ENCODE assay signal across 11 cellular contexts in the genomic region with DNA sequence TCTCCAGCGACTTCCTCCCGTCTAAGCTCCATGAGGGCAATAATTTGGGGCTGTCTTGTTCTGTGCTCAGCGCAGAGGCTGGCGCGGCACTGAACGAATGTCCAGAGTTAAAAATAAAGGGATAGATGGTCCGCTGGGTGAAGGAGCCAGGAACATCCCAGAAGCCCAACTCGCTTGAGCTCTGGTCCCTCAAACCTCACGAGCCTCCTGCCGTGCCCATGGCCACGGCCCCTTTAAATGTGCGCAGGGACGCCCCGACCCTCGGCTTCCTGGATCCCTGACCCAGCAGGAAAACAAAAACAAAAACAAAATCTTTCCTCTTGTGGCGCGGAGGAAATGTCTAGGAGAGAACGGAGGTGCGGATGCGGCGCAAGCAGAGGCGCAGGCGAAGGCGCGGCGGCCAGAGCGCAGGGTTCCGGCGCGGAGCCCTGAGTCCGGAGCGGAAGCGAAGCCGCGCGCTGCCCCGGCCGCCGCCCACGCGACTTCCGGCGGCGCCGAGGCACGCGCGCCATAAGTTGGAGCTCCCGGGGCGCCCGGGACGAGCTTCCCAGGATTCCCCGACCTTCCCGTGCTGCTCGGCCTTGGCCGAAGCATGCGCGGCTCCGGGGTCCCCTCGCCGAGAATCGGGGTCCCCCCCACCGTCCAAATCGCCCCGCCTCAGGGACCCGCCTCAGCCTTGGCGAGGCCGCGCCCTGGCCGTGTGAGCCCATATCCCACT. TPM values are rescaled to one million over a fixed set of nuclear protein-coding genes. Genes with fewer than 3 reads are reported as not detected.
DNase-seq lines count a peak whose midpoint lies in the region; ATAC-seq, FAIRE-seq and TF ChIP-seq lines count a peak whose summit lies in the region.
"Had no signal": no experiment of that assay in that cellular context is flagged by ENCODE, and none has a peak within 500 bp of the region (broad histone marks: within the 10 kb centered on the region; RNA-seq: fewer than 3 reads in every experiment).

No MANE protein-coding gene starts in this region.

- H3K27ac ChIP-seq in keratinocyte (ENCODE audit: control insufficient read depth, insufficient read depth, low read length) (no peak overlapping the region), stomach (no peak overlapping the region), caudate nucleus (ENCODE audit: low read depth, low read length) (no peak overlapping the region)
- H3K27ac ChIP-seq: thyroid gland had no signal

- no peaks in the 10 kb centered on the region for H3K9me1 ChIP-seq in keratinocyte (ENCODE audit: control insufficient read depth, extremely low read depth, insufficient read depth, low read length)

- H3K9ac ChIP-seq in keratinocyte (ENCODE audit: control insufficient read depth, extremely low read depth, insufficient read depth, low read length) = no peak overlapping the region

- H3K4me1 ChIP-seq in keratinocyte (ENCODE audit: control insufficient read depth, extremely low read depth, insufficient read depth, low read length) = no peaks in the 10 kb centered on the region
- H3K4me1 ChIP-seq in stomach = peaks cover 0 to 7% (median 0%) of the 10 kb centered on the region in 4 donors
- H3K4me1 ChIP-seq: thyroid gland had no signal

- H2AFZ ChIP-seq in keratinocyte (ENCODE audit: control insufficient read depth, low read length) = peak overlapping the region; percentile 62

- no peak for TF ChIP-seq EP300 in stomach (IDR thresholded peaks at IDR 0.05)

- DNase-seq in T-helper 1 cell = no peak
- DNase-seq in activated naive CD8-positive, alpha-beta T cell treated with anti-CD3 and anti-CD28 coated beads, Interleukin-2, amount 50 U/mL, for 24 hours = peak; percentile 8
- DNase-seq in keratinocyte (ENCODE audit: low read depth, low spot score) = no peak
- no peak for DNase-seq in stomach
- no peak for DNase-seq in caudate nucleus (lab: John Stamatoyannopoulos, UW)
- DNase-seq: thyroid gland had no signal

- H3K4me3 Mint-ChIP-seq in T-helper 1 cell treated with Interleukin-12 subunit alpha and Interleukin-12 subunit beta and Interleukin-4 antibody, amounts not matched to agents 30 μg/mL and 1 μg/mL, for 36 hours = peak overlapping the region; percentile 63
- H3K4me3 Mint-ChIP-seq in activated naive CD8-positive, alpha-beta T cell treated with anti-CD3 and anti-CD28 coated beads, Interleukin-2, amount 50 U/mL, for 24 hours = peak overlapping the region; percentile 63
- H3K4me3 Mint-ChIP-seq: WTC11 had no signal

- H3K79me2 ChIP-seq in keratinocyte (ENCODE audit: control insufficient read depth, insufficient read depth, low read length) = no peaks in the 10 kb centered on the region

- no peak for TF ChIP-seq CTCF in keratinocyte (optimal IDR thresholded peaks at IDR 0.05 in 1 of 3, IDR thresholded peaks at IDR 0.05 in 1 of 3, conservative IDR thresholded peaks at IDR 0.05 in 1 of 3; ENCODE audit: extremely low read depth in 1 of 3, insufficient read depth in 2 of 3, low read length in 3 of 3)
- no peak for TF ChIP-seq CTCF in stomach (IDR thresholded peaks at IDR 0.05)

- no peak for TF ChIP-seq POLR2A in stomach (IDR thresholded peaks at IDR 0.05)

- no peak overlapping the region for H3K27ac Mint-ChIP-seq in T-helper 1 cell treated with Interleukin-12 subunit alpha and Interleukin-12 subunit beta and Interleukin-4 antibody, amounts not matched to agents 30 μg/mL and 1 μg/mL, for 36 hours
- H3K27ac Mint-ChIP-seq in activated naive CD8-positive, alpha-beta T cell treated with anti-CD3 and anti-CD28 coated beads, Interleukin-2, amount 50 U/mL, for 24 hours = peak overlapping the region; percentile 39
- H3K27ac Mint-ChIP-seq: WTC11 had no signal

- peaks cover 26% of the 10 kb centered on the region for H3K9me3 Mint-ChIP-seq in T-helper 1 cell treated with Interleukin-12 subunit alpha and Interleukin-12 subunit beta and Interleukin-4 antibody, amounts not matched to agents 30 μg/mL and 1 μg/mL, for 36 hours
- H3K9me3 Mint-ChIP-seq in activated naive CD8-positive, alpha-beta T cell treated with anti-CD3 and anti-CD28 coated beads, Interleukin-2, amount 50 U/mL, for 24 hours = peaks cover 17% of the 10 kb centered on the region

- peak overlapping the region; percentile 62 for H3K4me2 ChIP-seq in keratinocyte (ENCODE audit: control insufficient read depth, extremely low read depth, insufficient read depth, low read depth, low read length)

- ATAC-seq in activated naive CD8-positive, alpha-beta T cell treated with anti-CD3 and anti-CD28 coated beads, Interleukin-2, amount 50 U/mL, for 24 hours = no peak
- ATAC-seq in GM19455 (IDR thresholded peaks at IDR 0.05; ENCODE audit: unreplicated experiment) = no peak
- no peak for ATAC-seq in HG02610 (IDR thresholded peaks at IDR 0.05; ENCODE audit: unreplicated experiment)
- ATAC-seq: WTC11 had no signal

- 21 to 33% (median 29%) methylated on average over 30 to 70 of the region's 70 CpGs for WGBS in stomach, 5 donors

- H4K20me1 ChIP-seq in keratinocyte (ENCODE audit: control insufficient read depth, extremely low read depth, insufficient read depth, low read length) = no peaks in the 10 kb centered on the region

- H3K27me3 ChIP-seq in keratinocyte (ENCODE audit: control insufficient read depth, extremely low read depth, insufficient read depth, low read length) = no peaks in the 10 kb centered on the region
- peaks cover 0 to 39% (median 6%) of the 10 kb centered on the region in 3 donors for H3K27me3 ChIP-seq in stomach
- H3K27me3 ChIP-seq: thyroid gland had no signal

- H3K36me3 ChIP-seq in keratinocyte (ENCODE audit: control insufficient read depth in 2 of 2, extremely low read depth in 1 of 2, insufficient read depth in 2 of 2, low read length in 2 of 2) (no peaks in the 10 kb centered on the region), stomach (no peaks in the 10 kb centered on the region)
- H3K36me3 ChIP-seq: thyroid gland had no signal

- peaks cover 2% of the 10 kb centered on the region for H3K36me3 Mint-ChIP-seq in T-helper 1 cell treated with Interleukin-12 subunit alpha and Interleukin-12 subunit beta and Interleukin-4 antibody, amounts not matched to agents 30 μg/mL and 1 μg/mL, for 36 hours (ENCODE audit: low read depth)
- H3K36me3 Mint-ChIP-seq in activated naive CD8-positive, alpha-beta T cell treated with anti-CD3 and anti-CD28 coated beads, Interleukin-2, amount 50 U/mL, for 24 hours (ENCODE audit: low read depth) = peaks cover 3% of the 10 kb centered on the region
- H3K36me3 Mint-ChIP-seq: WTC11 had no signal

- dilution Hi-C loops in keratinocyte (cut with MboI; ENCODE audit: extremely low pct_ligation_motif_present, low sequenced_read_pairs) = no loop called here

- intact Hi-C loops in stomach (cut with DNase I; ENCODE audit: low total_unique reads) = no loop called here

- no peak for FAIRE-seq in keratinocyte (lab: Jason Lieb, UNC)

- no peaks in the 10 kb centered on the region for H3K4me1 Mint-ChIP-seq in T-helper 1 cell treated with Interleukin-12 subunit alpha and Interleukin-12 subunit beta and Interleukin-4 antibody, amounts not matched to agents 30 μg/mL and 1 μg/mL, for 36 hours (ENCODE audit: low read depth)
- peaks cover 4% of the 10 kb centered on the region for H3K4me1 Mint-ChIP-seq in activated naive CD8-positive, alpha-beta T cell treated with anti-CD3 and anti-CD28 coated beads, Interleukin-2, amount 50 U/mL, for 24 hours
- H3K4me1 Mint-ChIP-seq: WTC11 had no signal

- H3K27me3 Mint-ChIP-seq in T-helper 1 cell treated with Interleukin-12 subunit alpha and Interleukin-12 subunit beta and Interleukin-4 antibody, amounts not matched to agents 30 μg/mL and 1 μg/mL, for 36 hours (ENCODE audit: low read depth) = peaks cover 8% of the 10 kb centered on the region
- peaks cover 31% of the 10 kb centered on the region for H3K27me3 Mint-ChIP-seq in activated naive CD8-positive, alpha-beta T cell treated with anti-CD3 and anti-CD28 coated beads, Interleukin-2, amount 50 U/mL, for 24 hours

- H3K9me3 ChIP-seq in keratinocyte (ENCODE audit: control insufficient read depth, low read depth, low read length) (peaks cover 4% of the 10 kb centered on the region), stomach (peaks cover 0 to 38% (median 31%) of the 10 kb centered on the region in 4 donors)
- H3K9me3 ChIP-seq: thyroid gland had no signal

- H3K4me3 ChIP-seq in keratinocyte (ENCODE audit: control insufficient read depth in 2 of 3, extremely low read depth in 1 of 3, insufficient read depth in 2 of 3, low read depth in 1 of 3, low read length in 3 of 3) = peak overlapping the region; percentile 32 to 58 (median 43)
- peak overlapping the region; percentile 20 to 38 (median 26) for H3K4me3 ChIP-seq in stomach

RNA-seq across cellular contexts. Expression of a gene that starts 52.9 kb away (rescaled TPM):
- polyA plus RNA-seq in keratinocyte (13.0 to 36.7 TPM (median 20.3 TPM) in 3 replicates), stomach (under 1 TPM in 1 of 3 donors, not detected in 2; 0.35 TPM)
- polyA plus RNA-seq in keratinocyte (2011; ENCODE audit: low read depth) = 5.5 TPM
- polyA plus RNA-seq in keratinocyte (2011; cell fraction: cytosol; rRNA removed) = 16.2 and 26.7 TPM in 2 replicates
- 26.3 and 31.8 TPM in 2 replicates for polyA plus RNA-seq in keratinocyte (2011; cell fraction: nucleus; rRNA removed)
- 8.2 and 51.3 TPM in 2 replicates for polyA plus RNA-seq in keratinocyte (2012; ENCODE audit: low replicate concordance)
- 17.3 to 89.8 TPM (median 32.9 TPM) in 3 replicates for polyA minus RNA-seq in keratinocyte
- 39.5 TPM for polyA minus RNA-seq in keratinocyte (2011; cell fraction: cytosol; rRNA and poly(A)+ RNA removed)
- polyA minus RNA-seq in keratinocyte (2011; cell fraction: nucleus; rRNA and poly(A)+ RNA removed) = 30.3 and 32.0 TPM in 2 replicates
- total RNA-seq in stomach = not detected
- total RNA-seq: A172, thyroid gland had no signal

Comparison
In these comparisons a context has a peak if more than half of its experiments do, and no peak if none do; other contexts are left out.
1. RNA of a gene that starts 52.9 kb away (polyA plus RNA-seq): 5.5 to 51.3 TPM in keratinocyte; 0.35 TPM in stomach; every median in the first group is over 4 times any median in the second.